30 cellular contexts compared by ENCODE assay signal in the genomic region with DNA sequence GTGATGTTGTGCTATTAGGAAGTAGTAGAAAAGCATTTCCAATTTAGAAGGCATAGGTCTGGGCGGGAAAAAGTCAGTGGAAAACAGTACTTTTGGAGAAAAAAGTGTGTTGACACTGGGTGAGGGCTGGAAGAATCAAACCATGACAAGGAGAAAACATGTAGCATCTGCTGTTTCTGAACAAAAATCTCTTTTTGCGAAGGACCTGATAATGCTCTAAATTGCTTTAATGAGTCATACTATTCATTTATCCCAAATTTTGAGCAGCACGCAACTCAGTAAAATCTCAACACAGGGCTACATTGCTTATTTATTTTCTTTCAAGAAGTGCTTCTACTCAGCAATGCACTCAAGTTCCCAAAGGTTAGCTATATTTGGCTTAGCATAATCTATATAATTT.
"Had no signal": no experiment of that assay in that cellular context is flagged by ENCODE, and none has a peak within 500 bp of the region (broad histone marks: within the 10 kb centered on the region; RNA-seq: fewer than 3 reads in every experiment).

No MANE protein-coding gene starts in this region.

- H3K4me3 ChIP-seq: MG63 had no signal

- H3K36me3 Mint-ChIP-seq: activated CD8-positive, alpha-beta memory T cell treated with anti-CD3 and anti-CD28 coated beads, Interleukin-2, amount 10 ng/mL, durations not matched to agents 7 days and 5 days; activated naive CD4-positive, alpha-beta T cell treated with anti-CD3 and anti-CD28 coated beads, Interleukin-2, amount 10 ng/mL, durations not matched to agents 7 days and 5 days; activated naive CD8-positive, alpha-beta T cell; brain had no signal

- H3K4me1 Mint-ChIP-seq: activated CD4-positive, alpha-beta memory T cell treated with anti-CD3 and anti-CD28 coated beads, Interleukin-2, amount 10 ng/mL, durations not matched to agents 7 days and 5 days; activated CD8-positive, alpha-beta memory T cell treated with anti-CD3 and anti-CD28 coated beads, Interleukin-2, amount 10 ng/mL, durations not matched to agents 7 days and 5 days; activated naive CD4-positive, alpha-beta T cell treated with anti-CD3 and anti-CD28 coated beads, Interleukin-2, amount 10 ng/mL, durations not matched to agents 7 days and 5 days; activated naive CD8-positive, alpha-beta T cell treated with anti-CD3 and anti-CD28 coated beads, Interleukin-2, amount 50 U/mL, for 24 hours had no signal

- ATAC-seq: activated CD8-positive, alpha-beta memory T cell treated with anti-CD3 and anti-CD28 coated beads, Interleukin-2, amount 10 ng/mL, durations not matched to agents 7 days and 5 days; activated naive CD8-positive, alpha-beta T cell treated with anti-CD3 and anti-CD28 coated beads, Interleukin-2, amount 50 U/mL, for 24 hours; Panc1 had no signal

- H3K4me3 Mint-ChIP-seq: activated CD4-positive, alpha-beta memory T cell treated with anti-CD3 and anti-CD28 coated beads, Interleukin-2, amount 10 ng/mL, durations not matched to agents 7 days and 5 days; activated CD8-positive, alpha-beta memory T cell treated with anti-CD3 and anti-CD28 coated beads, Interleukin-2, amount 10 ng/mL, durations not matched to agents 7 days and 5 days; activated naive CD4-positive, alpha-beta T cell treated with anti-CD3 and anti-CD28 coated beads, Interleukin-2, amount 10 ng/mL, durations not matched to agents 7 days and 5 days; activated naive CD8-positive, alpha-beta T cell; activated naive CD8-positive, alpha-beta T cell treated with anti-CD3 and anti-CD28 coated beads, Interleukin-2, amount 50 U/mL, for 24 hours had no signal

- H3K36me3 ChIP-seq: MG63, WERI-Rb-1 had no signal

- H3K27me3 ChIP-seq: MG63 had no signal

- H3K27ac ChIP-seq: WERI-Rb-1 had no signal

- H3K9me3 Mint-ChIP-seq: activated naive CD8-positive, alpha-beta T cell treated with anti-CD3 and anti-CD28 coated beads, Interleukin-2, amount 50 U/mL, for 24 hours had no signal

- DNase-seq: activated CD4-positive, alpha-beta memory T cell treated with anti-CD3 and anti-CD28 coated beads, Interleukin-2, amount 10 ng/mL, durations not matched to agents 7 days and 5 days; activated CD4-positive, alpha-beta T cell treated with anti-CD3 and anti-CD28 coated beads for 1 hour; activated CD4-positive, alpha-beta T cell treated with anti-CD3 and anti-CD28 coated beads for 48 hours; activated CD4-positive, CD25-positive, alpha-beta regulatory T cell; activated CD8-positive, alpha-beta memory T cell treated with anti-CD3 and anti-CD28 coated beads for 24 hours; activated CD8-positive, alpha-beta memory T cell treated with anti-CD3 and anti-CD28 coated beads, Interleukin-2, amount 10 ng/mL, durations not matched to agents 7 days and 5 days; activated CD8-positive, alpha-beta memory T cell treated with anti-CD3 and anti-CD28 coated beads, Interleukin-2, amount 50 U/mL, for 48 hours; activated effector memory CD4-positive, alpha-beta T cell treated with Interleukin-2 at 50 U/mL for 16 hours; activated naive CD4-positive, alpha-beta T cell treated with anti-CD3 and anti-CD28 coated beads, Interleukin-2, amount 10 ng/mL, durations not matched to agents 7 days and 5 days; activated naive CD8-positive, alpha-beta T cell treated with anti-CD3 and anti-CD28 coated beads, Interleukin-2, amount 50 U/mL, for 24 hours; activated T-cell treated with anti-CD3 and anti-CD28 coated beads, Interleukin-2, amount 50 U/mL, for 48 hours; anterior cingulate cortex; central memory CD4-positive, alpha-beta T cell; Kasumi-1; KBM-7; MG63; NCI-H1048; NCI-H1105 treated with DMSO at 0.1 percent for 48 hours; NCI-H1436; NCI-H1694; NCI-H1930; NCI-H2081 treated with DMSO at 0.1 percent for 48 hours; NCI-H345; NCI-H524 treated with DMSO at 0.1 percent for 48 hours; RPMI8226; T1000; WERI-Rb-1 had no signal

- H3K9me3 ChIP-seq: MG63 had no signal

- H3K27ac Mint-ChIP-seq: activated CD4-positive, alpha-beta memory T cell treated with anti-CD3 and anti-CD28 coated beads, Interleukin-2, amount 10 ng/mL, durations not matched to agents 7 days and 5 days; activated CD8-positive, alpha-beta memory T cell treated with anti-CD3 and anti-CD28 coated beads, Interleukin-2, amount 10 ng/mL, durations not matched to agents 7 days and 5 days; activated naive CD4-positive, alpha-beta T cell treated with anti-CD3 and anti-CD28 coated beads, Interleukin-2, amount 10 ng/mL, durations not matched to agents 7 days and 5 days; activated naive CD8-positive, alpha-beta T cell; activated naive CD8-positive, alpha-beta T cell treated with anti-CD3 and anti-CD28 coated beads, Interleukin-2, amount 50 U/mL, for 24 hours had no signal

- H3K27me3 Mint-ChIP-seq: activated CD4-positive, alpha-beta memory T cell treated with anti-CD3 and anti-CD28 coated beads, Interleukin-2, amount 10 ng/mL, durations not matched to agents 7 days and 5 days; activated CD8-positive, alpha-beta memory T cell treated with anti-CD3 and anti-CD28 coated beads, Interleukin-2, amount 10 ng/mL, durations not matched to agents 7 days and 5 days; activated naive CD4-positive, alpha-beta T cell treated with anti-CD3 and anti-CD28 coated beads, Interleukin-2, amount 10 ng/mL, durations not matched to agents 7 days and 5 days; brain had no signal
